In the genomic region with DNA sequence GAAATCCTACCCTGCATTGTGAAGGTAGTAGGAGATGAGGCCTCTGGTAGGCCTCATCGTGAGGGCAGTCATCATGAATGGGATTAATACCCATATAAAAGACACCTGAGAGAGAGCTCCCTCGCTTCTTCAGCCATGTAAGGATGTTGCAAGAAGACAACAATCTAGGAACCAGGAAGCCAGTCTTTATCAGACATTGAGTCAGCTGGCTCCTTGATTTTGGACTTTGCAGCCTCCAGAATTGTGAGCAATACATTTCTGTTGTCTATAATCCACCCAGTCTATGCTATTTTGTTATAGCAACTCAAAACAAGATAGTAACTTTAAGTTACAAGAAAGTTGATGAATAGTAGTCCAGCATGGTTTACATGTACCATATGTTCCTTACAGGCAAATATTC, we compare ENCODE assay signal across 1 cellular context.
TF ChIP-seq lines count a peak whose summit lies in the region.

No MANE protein-coding gene starts in this region.

TF ChIP-seq in WTC11, 78 proteins besides CTCF, POLR2A, EP300 and RAD21 (continued from another document):
- TF ChIP-seq, protein P1, sequence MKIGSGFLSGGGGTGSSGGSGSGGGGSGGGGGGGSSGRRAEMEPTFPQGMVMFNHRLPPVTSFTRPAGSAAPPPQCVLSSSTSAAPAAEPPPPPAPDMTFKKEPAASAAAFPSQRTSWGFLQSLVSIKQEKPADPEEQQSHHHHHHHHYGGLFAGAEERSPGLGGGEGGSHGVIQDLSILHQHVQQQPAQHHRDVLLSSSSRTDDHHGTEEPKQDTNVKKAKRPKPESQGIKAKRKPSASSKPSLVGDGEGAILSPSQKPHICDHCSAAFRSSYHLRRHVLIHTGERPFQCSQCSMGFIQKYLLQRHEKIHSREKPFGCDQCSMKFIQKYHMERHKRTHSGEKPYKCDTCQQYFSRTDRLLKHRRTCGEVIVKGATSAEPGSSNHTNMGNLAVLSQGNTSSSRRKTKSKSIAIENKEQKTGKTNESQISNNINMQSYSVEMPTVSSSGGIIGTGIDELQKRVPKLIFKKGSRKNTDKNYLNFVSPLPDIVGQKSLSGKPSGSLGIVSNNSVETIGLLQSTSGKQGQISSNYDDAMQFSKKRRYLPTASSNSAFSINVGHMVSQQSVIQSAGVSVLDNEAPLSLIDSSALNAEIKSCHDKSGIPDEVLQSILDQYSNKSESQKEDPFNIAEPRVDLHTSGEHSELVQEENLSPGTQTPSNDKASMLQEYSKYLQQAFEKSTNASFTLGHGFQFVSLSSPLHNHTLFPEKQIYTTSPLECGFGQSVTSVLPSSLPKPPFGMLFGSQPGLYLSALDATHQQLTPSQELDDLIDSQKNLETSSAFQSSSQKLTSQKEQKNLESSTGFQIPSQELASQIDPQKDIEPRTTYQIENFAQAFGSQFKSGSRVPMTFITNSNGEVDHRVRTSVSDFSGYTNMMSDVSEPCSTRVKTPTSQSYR (CRISPR knock-in tag; IDR thresholded peaks at IDR 0.05): no peak
- no peak for TF ChIP-seq ATF1 (CRISPR knock-in tag; IDR thresholded peaks at IDR 0.05)
- TF ChIP-seq, protein P2, sequence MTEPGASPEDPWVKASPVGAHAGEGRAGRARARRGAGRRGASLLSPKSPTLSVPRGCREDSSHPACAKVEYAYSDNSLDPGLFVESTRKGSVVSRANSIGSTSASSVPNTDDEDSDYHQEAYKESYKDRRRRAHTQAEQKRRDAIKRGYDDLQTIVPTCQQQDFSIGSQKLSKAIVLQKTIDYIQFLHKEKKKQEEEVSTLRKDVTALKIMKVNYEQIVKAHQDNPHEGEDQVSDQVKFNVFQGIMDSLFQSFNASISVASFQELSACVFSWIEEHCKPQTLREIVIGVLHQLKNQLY (CRISPR knock-in tag; IDR thresholded peaks at IDR 0.05): no peak
- no peak for TF ChIP-seq ZNF121 (CRISPR knock-in tag; IDR thresholded peaks at IDR 0.05)
- TF ChIP-seq TEAD1 (CRISPR knock-in tag; IDR thresholded peaks at IDR 0.05): no peak
- TF ChIP-seq ZNF317 (CRISPR knock-in tag; IDR thresholded peaks at IDR 0.05; ENCODE audit: borderline replicate concordance, low read depth): no peak
- no peak for TF ChIP-seq CREM (CRISPR knock-in tag; IDR thresholded peaks at IDR 0.05)
- no peak for TF ChIP-seq NR3C1 (CRISPR knock-in tag; conservative IDR thresholded peaks at IDR 0.05; ENCODE audit: low read depth)
- TF ChIP-seq, protein P3, sequence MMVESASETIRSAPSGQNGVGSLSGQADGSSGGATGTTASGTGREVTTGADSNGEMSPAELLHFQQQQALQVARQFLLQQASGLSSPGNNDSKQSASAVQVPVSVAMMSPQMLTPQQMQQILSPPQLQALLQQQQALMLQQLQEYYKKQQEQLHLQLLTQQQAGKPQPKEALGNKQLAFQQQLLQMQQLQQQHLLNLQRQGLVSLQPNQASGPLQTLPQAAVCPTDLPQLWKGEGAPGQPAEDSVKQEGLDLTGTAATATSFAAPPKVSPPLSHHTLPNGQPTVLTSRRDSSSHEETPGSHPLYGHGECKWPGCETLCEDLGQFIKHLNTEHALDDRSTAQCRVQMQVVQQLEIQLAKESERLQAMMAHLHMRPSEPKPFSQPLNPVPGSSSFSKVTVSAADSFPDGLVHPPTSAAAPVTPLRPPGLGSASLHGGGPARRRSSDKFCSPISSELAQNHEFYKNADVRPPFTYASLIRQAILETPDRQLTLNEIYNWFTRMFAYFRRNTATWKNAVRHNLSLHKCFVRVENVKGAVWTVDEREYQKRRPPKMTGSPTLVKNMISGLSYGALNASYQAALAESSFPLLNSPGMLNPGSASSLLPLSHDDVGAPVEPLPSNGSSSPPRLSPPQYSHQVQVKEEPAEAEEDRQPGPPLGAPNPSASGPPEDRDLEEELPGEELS (CRISPR knock-in tag; IDR thresholded peaks at IDR 0.05): no peak
TF ChIP-seq in WTC11: peak in this region for 0.
